12 cellular contexts compared by ENCODE assay signal in the genomic region with DNA sequence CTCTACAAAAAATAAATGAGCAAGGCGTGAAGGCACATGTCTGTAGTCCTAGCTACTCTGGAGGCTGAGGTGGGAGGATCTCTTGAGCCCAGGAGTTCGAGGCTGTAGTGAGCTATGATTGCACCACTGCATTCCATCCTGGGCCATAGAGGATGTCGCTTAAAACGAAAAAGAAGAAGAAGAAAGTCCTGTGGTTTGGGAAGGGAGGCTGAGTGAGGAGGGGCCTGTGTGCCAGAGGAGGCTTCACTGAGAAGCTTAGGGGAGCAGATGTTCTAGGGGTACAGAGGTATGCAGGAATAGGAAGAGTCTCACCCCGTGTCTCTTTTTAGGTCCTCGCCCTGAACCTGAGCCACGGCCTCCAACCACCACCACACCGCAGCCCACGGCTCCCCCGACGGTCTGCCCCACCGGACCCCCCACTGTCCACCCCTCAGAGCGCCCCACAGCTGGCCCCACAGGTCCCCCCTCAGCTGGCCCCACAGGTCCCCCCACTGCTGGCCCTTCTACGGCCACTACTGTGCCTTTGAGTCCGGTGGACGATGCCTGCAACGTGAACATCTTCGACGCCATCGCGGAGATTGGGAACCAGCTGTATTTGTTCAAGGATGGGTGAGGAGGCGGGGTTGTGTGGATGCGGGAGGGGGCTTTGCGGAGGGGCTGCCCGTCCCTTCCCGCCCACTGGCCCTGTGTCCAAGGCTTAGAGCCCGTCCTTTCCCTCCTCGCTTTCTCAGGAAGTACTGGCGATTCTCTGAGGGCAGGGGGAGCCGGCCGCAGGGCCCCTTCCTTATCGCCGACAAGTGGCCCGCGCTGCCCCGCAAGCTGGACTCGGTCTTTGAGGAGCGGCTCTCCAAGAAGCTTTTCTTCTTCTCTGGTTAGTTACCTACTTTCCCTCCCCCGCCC. TPM values are rescaled to one million over a fixed set of nuclear protein-coding genes. Genes with fewer than 3 reads are reported as not detected.
DNase-seq lines count a peak whose midpoint lies in the region; ATAC-seq, FAIRE-seq and TF ChIP-seq lines count a peak whose summit lies in the region.
"Had no signal": no experiment of that assay in that cellular context is flagged by ENCODE, and none has a peak within 500 bp of the region (broad histone marks: within the 10 kb centered on the region; RNA-seq: fewer than 3 reads in every experiment).

No MANE protein-coding gene starts in this region.

- peaks cover 6% of the 10 kb centered on the region for H3K9me3 Mint-ChIP-seq in astrocyte (ENCODE audit: unreplicated experiment)
- H3K9me3 Mint-ChIP-seq in naive thymus-derived CD8-positive, alpha-beta T cell, result peaks cover 0 to 5% (median 0%) of the 10 kb centered on the region in 9 donors

- no peak for ATAC-seq in naive thymus-derived CD8-positive, alpha-beta T cell
- ATAC-seq in GM18870 (IDR thresholded peaks at IDR 0.05; ENCODE audit: unreplicated experiment), result no peak

- H3K9me3 ChIP-seq in HUES48 (ENCODE audit: control insufficient read depth, insufficient read depth, low read length) (no peaks in the 10 kb centered on the region), astrocyte (ENCODE audit: insufficient read depth, low read depth, low read length) (peaks cover 9% of the 10 kb centered on the region), GM23248 (ENCODE audit: low read depth) (no peaks in the 10 kb centered on the region)

- FAIRE-seq in astrocyte (lab: Jason Lieb, UNC), result no peak
- FAIRE-seq: kidney had no signal

- H3K4me3 ChIP-seq in HUES48 (ENCODE audit: low read depth, low read length) (peak overlapping the region; percentile 65), astrocyte (ENCODE audit: insufficient read depth, low read depth, low read length) (no peak overlapping the region), GM23248 (no peak overlapping the region)

- H3K9me2 ChIP-seq in GM23248 (ENCODE audit: insufficient read depth), result no peaks in the 10 kb centered on the region

- peak overlapping the region; percentile 60 for H3K4me2 ChIP-seq in astrocyte (ENCODE audit: low read length)
- H3K4me2 ChIP-seq in GM23248 (ENCODE audit: unreplicated experiment), result no peak overlapping the region

- H3K27me3 ChIP-seq in HUES48 (ENCODE audit: control insufficient read depth, insufficient read depth, low read length) (peaks cover 10% of the 10 kb centered on the region), astrocyte (ENCODE audit: insufficient read depth, low read length) (peaks cover 61% of the 10 kb centered on the region), GM23248 (replicated peaks; ENCODE audit: insufficient read depth) (peaks cover 51% of the 10 kb centered on the region)

- POLR2A ChIA-PET in naive thymus-derived CD8-positive, alpha-beta T cell (lab: Charles Lee), result interaction anchor here (0.9 to 1.6 kb wide), 3 partner anchors 26 to 84 kb away, joined by 3 to 7 read pairs (median 4); a partner anchor contains a TSS

- H3F3A ChIP-seq in GM23248 (ENCODE audit: insufficient read depth), result no peaks in the 10 kb centered on the region

- H3K4me1 Mint-ChIP-seq in astrocyte (ENCODE audit: low read depth, unreplicated experiment), result peaks cover 8% of the 10 kb centered on the region
- H3K4me1 Mint-ChIP-seq in naive thymus-derived CD8-positive, alpha-beta T cell, result peaks cover 30 to 61% (median 54%) of the 10 kb centered on the region in 4 donors

- no peak overlapping the region for H3K9ac ChIP-seq in HUES48 (ENCODE audit: low read depth, low read length)
- no peak overlapping the region for H3K9ac ChIP-seq in astrocyte (ENCODE audit: low read length)
- no peak overlapping the region for H3K9ac ChIP-seq in GM23248

- 15 to 22% methylated on average over 28 to 39 of the region's 39 CpGs for WGBS in GM23248 (ENCODE audit: low coverage in 1 of 2, low lambda C conversion rate in 2 of 2, missing lambda C conversion rate in 2 of 2), 2 experiments

- H3K79me2 ChIP-seq in astrocyte (ENCODE audit: insufficient read depth, low read length) (no peaks in the 10 kb centered on the region), GM23248 (ENCODE audit: insufficient read depth) (no peaks in the 10 kb centered on the region)

- H3K36me3 Mint-ChIP-seq in astrocyte (ENCODE audit: low read depth, unreplicated experiment), result peaks cover 4% of the 10 kb centered on the region
- peaks cover 0 to 11% (median 8%) of the 10 kb centered on the region in 3 donors for H3K36me3 Mint-ChIP-seq in naive thymus-derived CD8-positive, alpha-beta T cell

- H3K27me3 Mint-ChIP-seq in astrocyte (ENCODE audit: low read depth, unreplicated experiment), result peaks cover 10% of the 10 kb centered on the region
- peaks cover 41 to 82% (median 64%) of the 10 kb centered on the region in 5 donors for H3K27me3 Mint-ChIP-seq in naive thymus-derived CD8-positive, alpha-beta T cell

- no peak overlapping the region for H3K27ac ChIP-seq in HUES48 (ENCODE audit: low read depth, low read length)
- no peak overlapping the region for H3K27ac ChIP-seq in astrocyte (ENCODE audit: low read depth, low read length)
- H3K27ac ChIP-seq in GM23248, result no peak overlapping the region
- H3K27ac ChIP-seq: epithelial cell of prostate had no signal

- no peak overlapping the region for H3K4me3 Mint-ChIP-seq in astrocyte (ENCODE audit: unreplicated experiment)
- H3K4me3 Mint-ChIP-seq in naive thymus-derived CD8-positive, alpha-beta T cell, result peak overlapping the region in 9 of 10 donors; percentile 21 to 71 (median 62)

- H3K36me3 ChIP-seq in HUES48 (ENCODE audit: control insufficient read depth, insufficient read depth, low read length), result no peaks in the 10 kb centered on the region
- H3K36me3 ChIP-seq in astrocyte (ENCODE audit: insufficient read depth, low read length), result no peaks in the 10 kb centered on the region
- no peaks in the 10 kb centered on the region for H3K36me3 ChIP-seq in GM23248 (ENCODE audit: low read depth)

- H4K20me1 ChIP-seq in astrocyte (ENCODE audit: insufficient read depth, low read length) (no peaks in the 10 kb centered on the region), GM23248 (ENCODE audit: insufficient read depth) (no peaks in the 10 kb centered on the region)

- peak overlapping the region; percentile 36 for H3K27ac Mint-ChIP-seq in astrocyte (ENCODE audit: unreplicated experiment)
- peak overlapping the region in 4 of 10 donors; percentile 38 to 81 (median 62) for H3K27ac Mint-ChIP-seq in naive thymus-derived CD8-positive, alpha-beta T cell

- H2AFZ ChIP-seq in astrocyte (ENCODE audit: low read depth, low read length), result peak overlapping the region; percentile 52
- no peak overlapping the region for H2AFZ ChIP-seq in GM23248

- H3K4me1 ChIP-seq in HUES48 (ENCODE audit: control insufficient read depth, insufficient read depth, low read length) (peaks cover 15% of the 10 kb centered on the region), astrocyte (ENCODE audit: insufficient read depth, low read length) (peaks cover 5% of the 10 kb centered on the region), GM23248 (ENCODE audit: insufficient read depth) (no peaks in the 10 kb centered on the region)

- no peak for TF ChIP-seq CTCF in astrocyte (IDR thresholded peaks at IDR 0.05; ENCODE audit: insufficient read depth, low read depth, low read length)

- in situ Hi-C loops in GM23248 (cut with MboI), result loop anchor here (25.0 kb wide), 1 partner anchor 299 kb away; a partner anchor contains a TSS

- peak; percentile 49 for DNase-seq in NCI-H748 (lab: John Stamatoyannopoulos, UW; ENCODE audit: unreplicated experiment)
- no peak for DNase-seq in NCI-H748 treated with DMSO at 0.1 percent for 48 hours (lab: John Stamatoyannopoulos, UW)
- DNase-seq in astrocyte (ENCODE audit: low read depth), result no peak
- no peak for DNase-seq in naive thymus-derived CD8-positive, alpha-beta T cell
- no peak for DNase-seq in GM23248
- DNase-seq in stimulated activated CD4-positive, alpha-beta T cell treated with anti-CD3 and anti-CD28 coated beads, Interleukin-4, amount 100 ng/mL, for 24 hours, result no peak
- DNase-seq: aorta, occipital lobe had no signal

RNA-seq across cellular contexts. Expression of a gene that starts 4.5 kb away (rescaled TPM):
- 12.0 and 18.7 TPM in 2 replicates for total RNA-seq in astrocyte
- 1 to 10 TPM in 1 of 2 experiments, under 1 TPM in 1; 0.75 to 1.3 TPM for total RNA-seq in naive thymus-derived CD8-positive, alpha-beta T cell
- polyA plus RNA-seq in naive thymus-derived CD8-positive, alpha-beta T cell, result not detected
- not detected in 2 replicates for total RNA-seq in GM23248 (2014; rRNA removed; shearing (Covaris generic))
- 0.10 and 0.13 TPM in 2 replicates for polyA plus RNA-seq in GM23248 (2016; fragmentation: Nextera tagmentation; extraction: Ambion mirVana)
- total RNA-seq: occipital lobe had no signal

RNA-seq across cellular contexts. Expression of a gene that starts 15.8 kb away (rescaled TPM):
- total RNA-seq in astrocyte, result 14.6 and 15.2 TPM in 2 replicates
- total RNA-seq in naive thymus-derived CD8-positive, alpha-beta T cell, result 1 to 10 TPM; 1.0 to 1.5 TPM
- polyA plus RNA-seq in naive thymus-derived CD8-positive, alpha-beta T cell, result under 1 TPM in 1 of 3 donors, not detected in 2; 0.83 TPM
- total RNA-seq in GM23248 (2014; rRNA removed; shearing (Covaris generic)), result not detected in 2 replicates
- 0.55 and 0.58 TPM in 2 replicates for polyA plus RNA-seq in GM23248 (2016; fragmentation: Nextera tagmentation; extraction: Ambion mirVana)
- polyA plus RNA-seq: aorta had no signal

RNA-seq across cellular contexts. Expression of a gene that starts 41.2 kb away (rescaled TPM):
- 18.2 and 18.6 TPM in 2 replicates for total RNA-seq in astrocyte
- total RNA-seq in naive thymus-derived CD8-positive, alpha-beta T cell, result 10 to 100 TPM; 53.1 to 56.2 TPM
- 10 to 100 TPM in 1 of 3 donors, 1 to 10 TPM in 2; 6.4 to 13.2 (median 7.8) TPM for polyA plus RNA-seq in naive thymus-derived CD8-positive, alpha-beta T cell
- 10.8 and 12.6 TPM in 2 replicates for total RNA-seq in GM23248 (2014; rRNA removed; shearing (Covaris generic))
- 6.0 and 6.9 TPM in 2 replicates for polyA plus RNA-seq in GM23248 (2016; fragmentation: Nextera tagmentation; extraction: Ambion mirVana)
